In the genomic region with DNA sequence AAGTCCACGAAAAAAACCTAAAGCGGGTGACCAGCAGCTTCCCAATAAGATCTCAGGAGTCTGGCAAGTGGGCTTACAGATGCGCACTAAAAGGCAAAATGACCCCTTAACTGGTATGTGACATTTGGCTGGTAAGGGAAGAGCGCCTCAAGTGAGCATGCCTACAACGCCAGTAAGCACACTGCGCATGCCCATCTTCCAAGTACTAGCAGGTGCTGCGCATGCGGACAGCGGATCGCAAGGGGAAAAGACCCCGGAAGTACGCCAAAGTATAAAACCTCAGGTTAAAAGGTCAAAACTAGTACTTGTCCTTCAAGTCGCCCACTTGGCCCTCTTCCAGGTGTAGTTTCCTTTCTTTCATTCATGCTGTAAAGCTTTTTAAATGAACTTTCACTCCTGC, we compare ENCODE assay signal across 20 cellular contexts.
DNase-seq lines count a peak whose midpoint lies in the region; ATAC-seq and FAIRE-seq lines count a peak whose summit lies in the region.
"Had no signal": no experiment of that assay in that cellular context is flagged by ENCODE, and none has a peak within 500 bp of the region (broad histone marks: within the 10 kb centered on the region; RNA-seq: fewer than 3 reads in every experiment).

No MANE protein-coding gene starts in this region.

- FAIRE-seq in urothelium cell line (lab: Jason Lieb, UNC), result peak; percentile 59
- FAIRE-seq: D721Med, GM12878, GM19239, HTR-8/SVneo had no signal

- no peak for ATAC-seq in HG03045 (IDR thresholded peaks at IDR 0.05; ENCODE audit: unreplicated experiment)
- ATAC-seq: GM12878, HCT116 had no signal

- DNase-seq in DMS53 (lab: John Stamatoyannopoulos, UW), result peak; percentile 89
- DNase-seq in Daoy (ENCODE audit: low read depth), result peak; percentile 7
- DNase-seq in NCI-H2029 treated with DMSO at 0.1 percent for 48 hours (lab: John Stamatoyannopoulos, UW), result peak; percentile 1
- no peak for DNase-seq in urothelium cell line (ENCODE audit: low spot score)
- DNase-seq in Kasumi-1 (lab: John Stamatoyannopoulos, UW), result no peak
- no peak for DNase-seq in activated gamma-delta T cell treated with Interleukin-2 at 50 U/mL for 16 hours
- DNase-seq: ACHN; AML-193; Caco-2; CD4-positive, alpha-beta T cell; GF-D8; GOT3; H7; HFFc6 had no signal

Comparison
In these comparisons a context has a peak if more than half of its experiments do, and no peak if none do; other contexts are left out.
1. DNase-seq: peak in DMS53 (single experiment), Daoy (single experiment) and NCI-H2029 treated with DMSO at 0.1 percent for 48 hours (single experiment); none in urothelium cell line (single experiment), Kasumi-1 (0 of 2) and activated gamma-delta T cell treated with Interleukin-2 at 50 U/mL for 16 hours (single experiment).